Comparison of ENCODE assay signal across 8 cellular contexts in genomic region chr16:13957197-13958078, GRCh38. TPM values are rescaled to one million over a fixed set of nuclear protein-coding genes. Genes with fewer than 3 reads are reported as not detected.
DNase-seq lines count a peak whose midpoint lies in the region; ATAC-seq and TF ChIP-seq lines count a peak whose summit lies in the region.

No MANE protein-coding gene starts in this region.

- H3K4me1 ChIP-seq in HUES48 (ENCODE audit: control insufficient read depth, insufficient read depth, low read length) (peaks cover 18% of the 10 kb centered on the region; the same call in 1 of the 2 replicates), tibial nerve (peaks cover 0 to 21% (median 10%) of the 10 kb centered on the region in 4 donors)

- peak overlapping the region; percentile 96 for H3K27ac ChIP-seq in HUES48 (ENCODE audit: low read depth, low read length)
- peak overlapping the region; percentile 95 for H3K27ac ChIP-seq in RWPE1
- H3K27ac ChIP-seq in tibial nerve: peak overlapping the region in 3 of 4 donors; percentile 55 to 86 (median 76)

- no peak for TF ChIP-seq CTCF in RWPE1 (conservative IDR thresholded peaks at IDR 0.05; ENCODE audit: low read depth)
- no peak for TF ChIP-seq CTCF in tibial nerve (IDR thresholded peaks at IDR 0.05)

- no peak for TF ChIP-seq POLR2A in tibial nerve (IDR thresholded peaks at IDR 0.05)

- peaks cover 19% of the 10 kb centered on the region for H3K4me1 Mint-ChIP-seq in memory B cell

- H3K36me3 Mint-ChIP-seq in memory B cell: no peaks in the 10 kb centered on the region

- POLR2A ChIA-PET in RWPE1 (lab: Yijun Ruan, JAX; ENCODE audit: low non-redundant PET): no interaction called here

- no peak overlapping the region for H3K27ac Mint-ChIP-seq in memory B cell

- TF ChIP-seq EP300 in tibial nerve (IDR thresholded peaks at IDR 0.05): peak in 1 of 2 donors; percentile 60

- DNase-seq in NCI-H345 (lab: John Stamatoyannopoulos, UW) (peak; percentile 20), NCI-H345 treated with DMSO at 0.1 percent for 48 hours (lab: John Stamatoyannopoulos, UW; ENCODE audit: unreplicated experiment) (no peak), RWPE1 (ENCODE audit: low spot score) (peak; percentile 79), dermis microvascular lymphatic vessel endothelial cell (ENCODE audit: low read depth in 2 of 2) (peak; percentile 36 to 92), memory B cell (ENCODE audit: low spot score in 2 of 2) (peak in 1 of 2 donors; percentile 7), tibial nerve (ENCODE audit: low spot score in 2 of 2) (peak; percentile 48 to 60)

- H3K4me3 ChIP-seq in HUES48 (ENCODE audit: low read depth, low read length) (no peak overlapping the region), tibial nerve (peak overlapping the region; percentile 1 to 37 (median 18))

- no peak overlapping the region for H3K9ac ChIP-seq in HUES48 (ENCODE audit: low read depth, low read length)

- H3K27me3 Mint-ChIP-seq in memory B cell: peaks cover 7% of the 10 kb centered on the region

- CTCF ChIA-PET in RWPE1 (lab: Yijun Ruan, JAX): interaction anchor here (0.6 to 0.8 kb wide), 2 partner anchors 17 to 527 kb away, joined by 3 to 5 read pairs; no protein-coding TSS in a partner anchor

- H3K27me3 ChIP-seq in HUES48 (ENCODE audit: control insufficient read depth, insufficient read depth, low read length) (no peaks in the 10 kb centered on the region), tibial nerve (no peaks in the 10 kb centered on the region)

- H3K9me3 ChIP-seq in HUES48 (ENCODE audit: control insufficient read depth, insufficient read depth, low read length) (no peaks in the 10 kb centered on the region), tibial nerve (no peaks in the 10 kb centered on the region)

- H3K9me3 Mint-ChIP-seq in memory B cell: peaks cover 3% of the 10 kb centered on the region

- no peaks in the 10 kb centered on the region for H3K36me3 ChIP-seq in HUES48 (ENCODE audit: control insufficient read depth, insufficient read depth, low read length)
- H3K36me3 ChIP-seq in tibial nerve: no peaks in the 10 kb centered on the region

- ATAC-seq in GM21528 (IDR thresholded peaks at IDR 0.05; ENCODE audit: low FRiP score, unreplicated experiment) (peak; percentile 59), memory B cell (ENCODE audit: low read depth) (peak; percentile 91)

- WGBS in tibial nerve, 2 donors: 8 to 10% methylated on average over 13 to 14 of the region's 14 CpGs

- peak overlapping the region; percentile 86 for H3K4me3 Mint-ChIP-seq in memory B cell

RNA-seq across cellular contexts. Expression of gene ERCC4, which starts 37.5 kb away (rescaled TPM):
- total RNA-seq in dermis microvascular lymphatic vessel endothelial cell: 5.6 and 5.9 TPM in 2 replicates
- 1 to 10 TPM; 7.3 to 8.7 (median 7.9) TPM for total RNA-seq in tibial nerve
